Comparison of ENCODE assay signal across 24 cellular contexts in genomic region chr2:26324903-26325302, GRCh38. TPM values are rescaled to one million over a fixed set of nuclear protein-coding genes. Genes with fewer than 3 reads are reported as not detected.
"Had no signal": no experiment of that assay in that cellular context is flagged by ENCODE, and none has a peak within 500 bp of the region (broad histone marks: within the 10 kb centered on the region; RNA-seq: fewer than 3 reads in every experiment).

No MANE protein-coding gene starts in this region.

- H3K27me3 Mint-ChIP-seq: activated CD4-positive, alpha-beta T cell treated with anti-CD3 and anti-CD28 coated beads, Interleukin-2, amount 10 ng/mL, durations not matched to agents 7 days and 5 days; activated CD8-positive, alpha-beta T cell treated with anti-CD3 and anti-CD28 coated beads for 36 hours; naive thymus-derived CD8-positive, alpha-beta T cell had no signal

- DNase-seq: activated CD4-positive, alpha-beta T cell treated with anti-CD3 and anti-CD28 coated beads, Interleukin-2, amount 10 ng/mL, durations not matched to agents 7 days and 5 days; activated CD4-positive, CD25-positive, alpha-beta regulatory T cell treated with anti-CD3 and anti-CD28 coated beads, Interleukin-2, amount 50 U/mL, for 72 hours; activated CD8-positive, alpha-beta memory T cell treated with anti-CD3 and anti-CD28 coated beads, Interleukin-2, amount 10 ng/mL, durations not matched to agents 7 days and 5 days; activated CD8-positive, alpha-beta T cell treated with anti-CD3 and anti-CD28 coated beads for 36 hours; activated effector memory CD4-positive, alpha-beta T cell treated with anti-CD3 and anti-CD28 coated beads, Interleukin-2, amount 50 U/mL, for 16 hours; activated naive CD4-positive, alpha-beta T cell treated with anti-CD3 and anti-CD28 coated beads, Interleukin-2, amount 10 ng/mL, durations not matched to agents 7 days and 5 days; activated T-cell treated with anti-CD3 and anti-CD28 coated beads for 4 hours; amygdala; cortex of kidney; foreskin fibroblast; kidney; lower lobe of right lung; mesendoderm; mucosa of descending colon; naive thymus-derived CD8-positive, alpha-beta T cell; stimulated activated CD4-positive, alpha-beta T cell treated with anti-CD3 and anti-CD28 coated beads, Interleukin-4, amount 100 ng/mL, for 24 hours; stimulated activated naive CD8-positive, alpha-beta T cell treated with anti-CD3 and anti-CD28 coated beads, Interleukin-15, Interleukin-2, amounts not matched to agents 100 U/mL and 50 U/mL, for 24 hours; upper lobe of right lung; WERI-Rb-1 had no signal

- ATAC-seq: activated CD8-positive, alpha-beta memory T cell treated with anti-CD3 and anti-CD28 coated beads, Interleukin-2, amount 10 ng/mL, durations not matched to agents 7 days and 5 days; activated CD8-positive, alpha-beta T cell treated with anti-CD3 and anti-CD28 coated beads for 36 hours; lower lobe of right lung; mucosa of descending colon; naive thymus-derived CD8-positive, alpha-beta T cell; stimulated activated naive CD8-positive, alpha-beta T cell treated with anti-CD3 and anti-CD28 coated beads, Interleukin-15, Interleukin-2, amounts not matched to agents 100 U/mL and 50 U/mL, for 24 hours; upper lobe of right lung had no signal

- H3K27me3 ChIP-seq: upper lobe of right lung had no signal

- H3K9me3 Mint-ChIP-seq: activated CD4-positive, alpha-beta T cell treated with anti-CD3 and anti-CD28 coated beads, Interleukin-2, amount 10 ng/mL, durations not matched to agents 7 days and 5 days; activated CD8-positive, alpha-beta T cell treated with anti-CD3 and anti-CD28 coated beads for 36 hours; activated naive CD4-positive, alpha-beta T cell treated with anti-CD3 and anti-CD28 coated beads, Interleukin-2, amount 10 ng/mL, durations not matched to agents 7 days and 5 days; naive thymus-derived CD8-positive, alpha-beta T cell; T-helper 2 cell treated with Interferon-gamma antibody and Interleukin-4, amounts not matched to agents 5 μg/mL and 100 μg/mL, for 36 hours had no signal

- H3K36me3 ChIP-seq: cardiac muscle cell, lower lobe of right lung, upper lobe of right lung, WERI-Rb-1 had no signal

- H3K4me3 ChIP-seq: cardiac muscle cell, lower lobe of right lung, mucosa of descending colon, upper lobe of right lung had no signal

- H3K36me3 Mint-ChIP-seq: activated CD8-positive, alpha-beta memory T cell treated with anti-CD3 and anti-CD28 coated beads, Interleukin-2, amount 10 ng/mL, durations not matched to agents 7 days and 5 days; activated naive CD4-positive, alpha-beta T cell treated with anti-CD3 and anti-CD28 coated beads, Interleukin-2, amount 10 ng/mL, durations not matched to agents 7 days and 5 days; naive thymus-derived CD8-positive, alpha-beta T cell had no signal

- H3K4me3 Mint-ChIP-seq: activated CD4-positive, alpha-beta T cell treated with anti-CD3 and anti-CD28 coated beads, Interleukin-2, amount 10 ng/mL, durations not matched to agents 7 days and 5 days; activated CD8-positive, alpha-beta memory T cell treated with anti-CD3 and anti-CD28 coated beads, Interleukin-2, amount 10 ng/mL, durations not matched to agents 7 days and 5 days; activated CD8-positive, alpha-beta T cell treated with anti-CD3 and anti-CD28 coated beads for 36 hours; activated naive CD4-positive, alpha-beta T cell treated with anti-CD3 and anti-CD28 coated beads, Interleukin-2, amount 10 ng/mL, durations not matched to agents 7 days and 5 days; naive thymus-derived CD8-positive, alpha-beta T cell; T-helper 2 cell treated with Interferon-gamma antibody and Interleukin-4, amounts not matched to agents 5 μg/mL and 100 μg/mL, for 36 hours had no signal

- H3K27ac ChIP-seq: cardiac muscle cell, lower lobe of right lung, upper lobe of right lung, WERI-Rb-1 had no signal

- H3K9me3 ChIP-seq: lower lobe of right lung, mucosa of descending colon, upper lobe of right lung had no signal

- FAIRE-seq: kidney, TTC549 had no signal

- H3K27ac Mint-ChIP-seq: activated CD4-positive, alpha-beta T cell treated with anti-CD3 and anti-CD28 coated beads, Interleukin-2, amount 10 ng/mL, durations not matched to agents 7 days and 5 days; activated CD8-positive, alpha-beta memory T cell treated with anti-CD3 and anti-CD28 coated beads, Interleukin-2, amount 10 ng/mL, durations not matched to agents 7 days and 5 days; activated CD8-positive, alpha-beta T cell treated with anti-CD3 and anti-CD28 coated beads for 36 hours; activated naive CD4-positive, alpha-beta T cell treated with anti-CD3 and anti-CD28 coated beads, Interleukin-2, amount 10 ng/mL, durations not matched to agents 7 days and 5 days; naive thymus-derived CD8-positive, alpha-beta T cell; T-helper 2 cell treated with Interferon-gamma antibody and Interleukin-4, amounts not matched to agents 5 μg/mL and 100 μg/mL, for 36 hours had no signal

- H3K4me1 ChIP-seq: upper lobe of right lung had no signal

RNA-seq across cellular contexts. Expression of gene ADGRF3, which starts 21.7 kb away (rescaled TPM):
- total RNA-seq: posterior vena cava, subcutaneous adipose tissue had no signal
